8 cellular contexts compared by ENCODE assay signal in the genomic region with DNA sequence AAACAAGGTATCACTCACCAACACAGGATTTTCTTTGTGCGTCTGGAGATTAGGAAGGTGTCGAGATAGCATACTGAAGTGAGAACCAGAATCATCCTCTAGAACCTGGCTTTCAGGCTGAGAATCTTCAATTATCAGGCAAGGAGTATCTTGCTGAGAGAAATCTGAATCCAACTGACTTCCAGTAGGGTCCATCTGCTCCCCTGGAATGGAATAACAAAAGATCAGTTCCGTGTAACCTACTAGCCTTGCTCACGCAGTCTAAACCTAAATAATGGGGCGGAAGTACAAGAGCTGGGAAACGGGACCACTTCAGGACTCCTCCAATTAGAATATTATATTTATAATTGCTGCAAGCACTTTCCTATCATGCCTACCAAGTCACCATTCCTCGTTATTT. TPM values are rescaled to one million over a fixed set of nuclear protein-coding genes. Genes with fewer than 3 reads are reported as not detected.
DNase-seq lines count a peak whose midpoint lies in the region; ATAC-seq, FAIRE-seq and TF ChIP-seq lines count a peak whose summit lies in the region.

No MANE protein-coding gene starts in this region.

- peak overlapping the region; percentile 98 for H3K27ac Mint-ChIP-seq in activated CD4-positive, alpha-beta T cell treated with anti-CD3 and anti-CD28 coated beads, Interleukin-2, amount 10 ng/mL, durations not matched to agents 24 days and 14 days
- H3K27ac Mint-ChIP-seq in activated naive CD4-positive, alpha-beta T cell treated with anti-CD3 and anti-CD28 coated beads, Interleukin-2, amount 50 U/mL, for 72 hours, result peak overlapping the region; percentile 87 to 98

- H3K4me1 ChIP-seq in keratinocyte (ENCODE audit: control insufficient read depth, extremely low read depth, insufficient read depth, low read length), result peaks cover 7% of the 10 kb centered on the region
- no peaks in the 10 kb centered on the region for H3K4me1 ChIP-seq in testis

- peaks cover 29% of the 10 kb centered on the region for H3K36me3 Mint-ChIP-seq in activated CD4-positive, alpha-beta T cell treated with anti-CD3 and anti-CD28 coated beads, Interleukin-2, amount 10 ng/mL, durations not matched to agents 24 days and 14 days (ENCODE audit: low read depth)
- H3K36me3 Mint-ChIP-seq in activated naive CD4-positive, alpha-beta T cell treated with anti-CD3 and anti-CD28 coated beads, Interleukin-2, amount 50 U/mL, for 72 hours, result peaks cover 6% of the 10 kb centered on the region in 2 donors

- no peak for DNase-seq in activated CD4-positive, alpha-beta T cell treated with anti-CD3 and anti-CD28 coated beads, Interleukin-2, amount 10 ng/mL, durations not matched to agents 24 days and 14 days
- no peak for DNase-seq in activated CD4-positive, alpha-beta T cell treated with anti-CD3 and anti-CD28 coated beads, Interleukin-2, amount 50 U/mL, for 4 hours
- no peak for DNase-seq in activated naive CD4-positive, alpha-beta T cell treated with anti-CD3 and anti-CD28 coated beads, Interleukin-2, amount 50 U/mL, for 72 hours (ENCODE audit: low spot score in 2 of 2)
- DNase-seq in keratinocyte (ENCODE audit: low read depth, low spot score) (no peak), testis (no peak), GM12892 (ENCODE audit: insufficient read length) (no peak), foreskin melanocyte (no peak), AG08395 (ENCODE audit: low spot score) (no peak)

- H3K27me3 ChIP-seq in keratinocyte (ENCODE audit: control insufficient read depth, extremely low read depth, insufficient read depth, low read length), result no peaks in the 10 kb centered on the region
- no peaks in the 10 kb centered on the region for H3K27me3 ChIP-seq in testis

- H3K9me3 ChIP-seq in keratinocyte (ENCODE audit: control insufficient read depth, low read depth, low read length) (no peaks in the 10 kb centered on the region), testis (no peaks in the 10 kb centered on the region)

- H3K4me2 ChIP-seq in keratinocyte (ENCODE audit: control insufficient read depth, extremely low read depth, insufficient read depth, low read depth, low read length), result peak overlapping the region; percentile 48

- H3K79me2 ChIP-seq in keratinocyte (ENCODE audit: control insufficient read depth, insufficient read depth, low read length), result no peaks in the 10 kb centered on the region

- no peaks in the 10 kb centered on the region for H3K9me1 ChIP-seq in keratinocyte (ENCODE audit: control insufficient read depth, extremely low read depth, insufficient read depth, low read length)

- peak overlapping the region; percentile 83 for H3K9ac ChIP-seq in keratinocyte (ENCODE audit: control insufficient read depth, extremely low read depth, insufficient read depth, low read length)

- no peak for TF ChIP-seq POLR2A in testis (IDR thresholded peaks at IDR 0.05)
- TF ChIP-seq POLR2A in GM12892 (IDR thresholded peaks at IDR 0.05; ENCODE audit: low read depth, low read length), result no peak

- ATAC-seq in activated naive CD4-positive, alpha-beta T cell treated with anti-CD3 and anti-CD28 coated beads, Interleukin-2, amount 50 U/mL, for 72 hours, result no peak

- H3K4me1 Mint-ChIP-seq in activated CD4-positive, alpha-beta T cell treated with anti-CD3 and anti-CD28 coated beads, Interleukin-2, amount 10 ng/mL, durations not matched to agents 24 days and 14 days, result peaks cover 26% of the 10 kb centered on the region

- no peaks in the 10 kb centered on the region for H3K27me3 Mint-ChIP-seq in activated CD4-positive, alpha-beta T cell treated with anti-CD3 and anti-CD28 coated beads, Interleukin-2, amount 10 ng/mL, durations not matched to agents 24 days and 14 days

- no peaks in the 10 kb centered on the region for H4K20me1 ChIP-seq in keratinocyte (ENCODE audit: control insufficient read depth, extremely low read depth, insufficient read depth, low read length)

- intact Hi-C loops in activated CD4-positive, alpha-beta T cell treated with anti-CD3 and anti-CD28 coated beads, Interleukin-2, amount 10 ng/mL, durations not matched to agents 24 days and 14 days (cut with micrococcal nuclease), result no loop called here
- intact Hi-C loops in testis (cut with DNase I; ENCODE audit: low total_unique reads), result no loop called here

- H3K9me3 Mint-ChIP-seq in activated CD4-positive, alpha-beta T cell treated with anti-CD3 and anti-CD28 coated beads, Interleukin-2, amount 10 ng/mL, durations not matched to agents 24 days and 14 days, result no peaks in the 10 kb centered on the region
- H3K9me3 Mint-ChIP-seq in activated naive CD4-positive, alpha-beta T cell treated with anti-CD3 and anti-CD28 coated beads, Interleukin-2, amount 50 U/mL, for 72 hours, result no peaks in the 10 kb centered on the region

- peak overlapping the region; percentile 99 for H2AFZ ChIP-seq in keratinocyte (ENCODE audit: control insufficient read depth, low read length)

- TF ChIP-seq CTCF in keratinocyte (optimal IDR thresholded peaks at IDR 0.05 in 1 of 3, IDR thresholded peaks at IDR 0.05 in 1 of 3, conservative IDR thresholded peaks at IDR 0.05 in 1 of 3; ENCODE audit: extremely low read depth in 1 of 3, insufficient read depth in 2 of 3, low read length in 3 of 3) (no peak), testis (IDR thresholded peaks at IDR 0.05) (no peak)

- H3K36me3 ChIP-seq in keratinocyte (ENCODE audit: control insufficient read depth in 2 of 2, extremely low read depth in 1 of 2, insufficient read depth in 2 of 2, low read length in 2 of 2), result peaks cover 3 to 7% of the 10 kb centered on the region in 2 experiments
- H3K36me3 ChIP-seq in testis (ENCODE audit: low read depth, missing control alignments), result no peaks in the 10 kb centered on the region

- H3K27ac ChIP-seq in keratinocyte (ENCODE audit: control insufficient read depth, insufficient read depth, low read length) (no peak overlapping the region), testis (peak overlapping the region; percentile 82 to 86)

- 5% methylated on average over 7 of the region's 7 CpGs for WGBS in testis, 2 donors

- FAIRE-seq in keratinocyte (lab: Jason Lieb, UNC), result no peak
- FAIRE-seq in GM12892 (lab: Jason Lieb, UNC), result no peak

- peak overlapping the region; percentile 91 for H3K4me3 Mint-ChIP-seq in activated CD4-positive, alpha-beta T cell treated with anti-CD3 and anti-CD28 coated beads, Interleukin-2, amount 10 ng/mL, durations not matched to agents 24 days and 14 days

- dilution Hi-C loops in keratinocyte (cut with MboI; ENCODE audit: extremely low pct_ligation_motif_present, low sequenced_read_pairs), result no loop called here

- H3K4me3 ChIP-seq in keratinocyte (ENCODE audit: control insufficient read depth in 2 of 3, extremely low read depth in 1 of 3, insufficient read depth in 2 of 3, low read depth in 1 of 3, low read length in 3 of 3) (peak overlapping the region; percentile 86 to 96 (median 92)), testis (peak overlapping the region; percentile 69 to 78)

RNA-seq across cellular contexts. Expression of a gene that starts 0.7 kb away (rescaled TPM):
- 38.7 and 40.0 TPM in 2 replicates for total RNA-seq in activated CD4-positive, alpha-beta T cell treated with anti-CD3 and anti-CD28 coated beads, Interleukin-2, amount 10 ng/mL, durations not matched to agents 24 days and 14 days
- total RNA-seq in activated naive CD4-positive, alpha-beta T cell treated with anti-CD3 and anti-CD28 coated beads, Interleukin-2, amount 50 U/mL, for 72 hours, result 10 to 100 TPM; 24.0 to 35.9 TPM
- 26.2 to 36.7 TPM (median 30.7 TPM) in 3 replicates for polyA plus RNA-seq in keratinocyte
- 12.6 TPM for polyA plus RNA-seq in keratinocyte (2011; ENCODE audit: low read depth)
- 16.0 and 20.9 TPM in 2 replicates for polyA plus RNA-seq in keratinocyte (2011; cell fraction: cytosol; rRNA removed)
- polyA plus RNA-seq in keratinocyte (2011; cell fraction: nucleus; rRNA removed), result 68.7 and 71.0 TPM in 2 replicates
- polyA plus RNA-seq in keratinocyte (2012; ENCODE audit: low replicate concordance), result 11.1 and 18.4 TPM in 2 replicates
- 43.9 to 57.9 TPM (median 48.9 TPM) in 3 replicates for polyA minus RNA-seq in keratinocyte
- 16.9 TPM for polyA minus RNA-seq in keratinocyte (2011; cell fraction: cytosol; rRNA and poly(A)+ RNA removed)
- polyA minus RNA-seq in keratinocyte (2011; cell fraction: nucleus; rRNA and poly(A)+ RNA removed), result 47.1 and 88.3 TPM in 2 replicates
- 100 to 1,000 TPM; 112 to 133 TPM for total RNA-seq in testis
- polyA plus RNA-seq in testis (ENCODE audit: insufficient read depth, low read depth, low replicate concordance), result 50.0 TPM
- polyA plus RNA-seq in GM12892 (2012; ENCODE audit: missing spikeins), result 16.6 TPM

RNA-seq across cellular contexts. Expression of a gene that starts 25.1 kb away (rescaled TPM):
- total RNA-seq in activated CD4-positive, alpha-beta T cell treated with anti-CD3 and anti-CD28 coated beads, Interleukin-2, amount 10 ng/mL, durations not matched to agents 24 days and 14 days, result 2.0 and 2.1 TPM in 2 replicates
- 1 to 10 TPM in 1 of 2 donors, under 1 TPM in 1; 0.84 to 1.4 TPM for total RNA-seq in activated naive CD4-positive, alpha-beta T cell treated with anti-CD3 and anti-CD28 coated beads, Interleukin-2, amount 50 U/mL, for 72 hours
- polyA plus RNA-seq in keratinocyte, result 0.13 to 0.18 TPM (median 0.14 TPM) in 3 replicates
- 0.06 TPM for polyA plus RNA-seq in keratinocyte (2011; ENCODE audit: low read depth)
- polyA plus RNA-seq in keratinocyte (2011; cell fraction: cytosol; rRNA removed), result 0.16 and 0.23 TPM in 2 replicates
- 0.56 and 1.0 TPM in 2 replicates for polyA plus RNA-seq in keratinocyte (2011; cell fraction: nucleus; rRNA removed)
- 0.17 and 0.19 TPM in 2 replicates for polyA plus RNA-seq in keratinocyte (2012; ENCODE audit: low replicate concordance)
- 0.42 to 1.5 TPM (median 0.76 TPM) in 3 replicates for polyA minus RNA-seq in keratinocyte
- 0.38 TPM for polyA minus RNA-seq in keratinocyte (2011; cell fraction: cytosol; rRNA and poly(A)+ RNA removed)
- 0.95 and 2.1 TPM in 2 replicates for polyA minus RNA-seq in keratinocyte (2011; cell fraction: nucleus; rRNA and poly(A)+ RNA removed)
- 10 to 100 TPM; 17.7 to 19.1 TPM for total RNA-seq in testis
- polyA plus RNA-seq in testis (ENCODE audit: insufficient read depth, low read depth, low replicate concordance), result 11.4 TPM
- 0.04 TPM for polyA plus RNA-seq in GM12892 (2012; ENCODE audit: missing spikeins)
